ENCODE assay signal across 8 cellular contexts in genomic region chr4:175947117-175947722, GRCh38.
DNase-seq lines count a peak whose midpoint lies in the region; ATAC-seq and TF ChIP-seq lines count a peak whose summit lies in the region.

No MANE protein-coding gene starts in this region.

- ATAC-seq in heart right ventricle (no peak), left ventricle myocardium superior (no peak), GM18873 (IDR thresholded peaks at IDR 0.05; ENCODE audit: low FRiP score, unreplicated experiment) (no peak)
- ATAC-seq in effector memory CD8-positive, alpha-beta T cell (replicated peaks) = no peak
- ATAC-seq in activated naive CD8-positive, alpha-beta T cell treated with anti-CD3 and anti-CD28 coated beads, Interleukin-2, amount 50 U/mL, for 24 hours = no peak

- peaks cover 0 to 8% (median 3%) of the 10 kb centered on the region in 9 donors for H3K4me1 ChIP-seq in heart right ventricle

- peaks cover 1% of the 10 kb centered on the region for H3K36me3 Mint-ChIP-seq in progenitor cell of endocrine pancreas (ENCODE audit: insufficient read depth)
- H3K36me3 Mint-ChIP-seq in effector memory CD8-positive, alpha-beta T cell (ENCODE audit: insufficient read depth) = no peaks in the 10 kb centered on the region
- no peaks in the 10 kb centered on the region for H3K36me3 Mint-ChIP-seq in activated naive CD8-positive, alpha-beta T cell treated with anti-CD3 and anti-CD28 coated beads, Interleukin-2, amount 50 U/mL, for 24 hours (ENCODE audit: low read depth)

- peaks cover 4% of the 10 kb centered on the region for H3K4me1 Mint-ChIP-seq in progenitor cell of endocrine pancreas (ENCODE audit: low read depth)
- H3K4me1 Mint-ChIP-seq in effector memory CD8-positive, alpha-beta T cell (ENCODE audit: low read depth in 2 of 2) = peaks cover 4% of the 10 kb centered on the region in 2 donors
- peaks cover 4% of the 10 kb centered on the region for H3K4me1 Mint-ChIP-seq in activated naive CD8-positive, alpha-beta T cell treated with anti-CD3 and anti-CD28 coated beads, Interleukin-2, amount 50 U/mL, for 24 hours

- no peaks in the 10 kb centered on the region for H3K36me3 ChIP-seq in heart right ventricle

- no peaks in the 10 kb centered on the region for H3K9me3 Mint-ChIP-seq in progenitor cell of endocrine pancreas (ENCODE audit: low read depth)
- H3K9me3 Mint-ChIP-seq in effector memory CD8-positive, alpha-beta T cell = no peaks in the 10 kb centered on the region
- no peaks in the 10 kb centered on the region for H3K9me3 Mint-ChIP-seq in activated naive CD8-positive, alpha-beta T cell treated with anti-CD3 and anti-CD28 coated beads, Interleukin-2, amount 50 U/mL, for 24 hours

- peak; percentile 47 to 79 (median 73) for TF ChIP-seq CTCF in heart right ventricle (IDR thresholded peaks at IDR 0.05)
- peak; percentile 81 for TF ChIP-seq CTCF in progenitor cell of endocrine pancreas (IDR thresholded peaks at IDR 0.05; ENCODE audit: unreplicated experiment)

- H3K4me3 ChIP-seq in heart right ventricle = peak overlapping the region in 5 of 10 donors; percentile 3 to 42 (median 29)

- peak overlapping the region in 2 of 10 donors; percentile 8 to 64 for H3K27ac ChIP-seq in heart right ventricle

- no peak overlapping the region for H3K27ac Mint-ChIP-seq in progenitor cell of endocrine pancreas
- no peak overlapping the region for H3K27ac Mint-ChIP-seq in effector memory CD8-positive, alpha-beta T cell
- no peak overlapping the region for H3K27ac Mint-ChIP-seq in activated naive CD8-positive, alpha-beta T cell treated with anti-CD3 and anti-CD28 coated beads, Interleukin-2, amount 50 U/mL, for 24 hours

- no peaks in the 10 kb centered on the region for H3K27me3 Mint-ChIP-seq in progenitor cell of endocrine pancreas
- peaks cover 5% of the 10 kb centered on the region in 2 donors for H3K27me3 Mint-ChIP-seq in effector memory CD8-positive, alpha-beta T cell
- H3K27me3 Mint-ChIP-seq in activated naive CD8-positive, alpha-beta T cell treated with anti-CD3 and anti-CD28 coated beads, Interleukin-2, amount 50 U/mL, for 24 hours = peaks cover 3% of the 10 kb centered on the region

- H3K9me3 ChIP-seq in heart right ventricle = no peaks in the 10 kb centered on the region

- WGBS in heart right ventricle, 2 donors = 1 to 3% methylated on average over 4 of the region's 4 CpGs

- H3K4me3 Mint-ChIP-seq in progenitor cell of endocrine pancreas (ENCODE audit: low read depth) = no peak overlapping the region
- no peak overlapping the region for H3K4me3 Mint-ChIP-seq in effector memory CD8-positive, alpha-beta T cell
- H3K4me3 Mint-ChIP-seq in activated naive CD8-positive, alpha-beta T cell treated with anti-CD3 and anti-CD28 coated beads, Interleukin-2, amount 50 U/mL, for 24 hours = no peak overlapping the region

- intact Hi-C loops in heart right ventricle (cut with DNase I) = loop anchor here in 8 of 10 donors (5.0 kb wide), 2 partner anchors 390 to 395 kb away; no protein-coding TSS in a partner anchor
- intact Hi-C loops in left ventricle myocardium superior (cut with micrococcal nuclease) = no loop called here

- DNase-seq in heart right ventricle (no peak), left ventricle myocardium superior (no peak), NCI-H2227 treated with DMSO at 0.1 percent for 48 hours (lab: John Stamatoyannopoulos, UW) (peak; percentile 4), dedifferentiated amniotic fluid mesenchymal stem cell (ENCODE audit: extremely low spot score) (peak; percentile 57), progenitor cell of endocrine pancreas (ENCODE audit: low spot score, unreplicated experiment) (no peak)
- DNase-seq in effector memory CD8-positive, alpha-beta T cell = no peak
- DNase-seq in activated naive CD8-positive, alpha-beta T cell treated with anti-CD3 and anti-CD28 coated beads, Interleukin-2, amount 50 U/mL, for 24 hours = no peak

- H3K27me3 ChIP-seq in heart right ventricle = no peaks in the 10 kb centered on the region

Comparison
In these comparisons a context has a peak if more than half of its experiments do, and no peak if none do; other contexts are left out.
1. DNase-seq: peak in NCI-H2227 treated with DMSO at 0.1 percent for 48 hours (single experiment) and dedifferentiated amniotic fluid mesenchymal stem cell (single experiment); none in heart right ventricle (0 of 2), left ventricle myocardium superior (single experiment), progenitor cell of endocrine pancreas (single experiment), effector memory CD8-positive, alpha-beta T cell (0 of 3) and activated naive CD8-positive, alpha-beta T cell treated with anti-CD3 and anti-CD28 coated beads, Interleukin-2, amount 50 U/mL, for 24 hours (single experiment).